In genomic region chr19:47258434-47258833, GRCh38 we compare ENCODE assay signal across 10 cellular contexts. TPM values are rescaled to one million over a fixed set of nuclear protein-coding genes. Genes with fewer than 3 reads are reported as not detected.
DNase-seq lines count a peak whose midpoint lies in the region; ATAC-seq and TF ChIP-seq lines count a peak whose summit lies in the region.
"Had no signal": no experiment of that assay in that cellular context is flagged by ENCODE, and none has a peak within 500 bp of the region (broad histone marks: within the 10 kb centered on the region; RNA-seq: fewer than 3 reads in every experiment).

No MANE protein-coding gene starts in this region.

- peaks cover 42% of the 10 kb centered on the region for H3K4me1 Mint-ChIP-seq in brain

- peak overlapping the region; percentile 91 to 93 (median 92) for H3K4me3 Mint-ChIP-seq in brain

- H3K4me1 ChIP-seq in right atrium auricular region (peaks cover 0 to 26% of the 10 kb centered on the region in 2 donors), mucosa of rectum (ENCODE audit: control insufficient read depth in 2 of 2, insufficient read depth in 2 of 2, low read length in 2 of 2) (peaks cover 17 to 19% of the 10 kb centered on the region in 2 donors), uterus (peaks cover 9 to 16% of the 10 kb centered on the region in 2 donors)

- CTCF ChIA-PET in HEK293T (lab: Yijun Ruan, JAX) = no interaction called here

- H3K36me3 Mint-ChIP-seq in brain = peaks cover 56% of the 10 kb centered on the region

- TF ChIP-seq CTCF in right atrium auricular region (IDR thresholded peaks at IDR 0.05) (no peak), brain (conservative IDR thresholded peaks at IDR 0.05) (no peak), uterus (IDR thresholded peaks at IDR 0.05) (no peak)

- H3K27me3 Mint-ChIP-seq in brain = no peaks in the 10 kb centered on the region

- no peak for TF ChIP-seq POLR2A in uterus (IDR thresholded peaks at IDR 0.05)

- intact Hi-C loops in Right ventricle myocardium inferior (cut with DNase I) = no loop called here
- intact Hi-C loops in uterus (cut with DNase I; ENCODE audit: low total_unique reads) = no loop called here

- POLR2A ChIA-PET in HEK293T (lab: Yijun Ruan, JAX) = no interaction called here

- H3K36me3 ChIP-seq in right atrium auricular region (peaks cover 49% of the 10 kb centered on the region), mucosa of rectum (ENCODE audit: control insufficient read depth in 2 of 2, insufficient read depth in 2 of 2, low read length in 2 of 2) (peaks cover 33 to 34% of the 10 kb centered on the region in 2 donors), uterus (no peaks in the 10 kb centered on the region)

- H3K4me3 ChIP-seq in right atrium auricular region (peak overlapping the region in 1 of 2 donors; percentile 64), mucosa of rectum (ENCODE audit: low read length in 2 of 2) (peak overlapping the region in 1 of 2 donors; percentile 59), uterus (no peak overlapping the region)

- no peak for DNase-seq in right atrium auricular region (ENCODE audit: low spot score)
- DNase-seq in Right ventricle myocardium inferior (ENCODE audit: missing footprints) = no peak
- no peak for DNase-seq in uterus
- DNase-seq in stimulated activated CD4-positive, alpha-beta T cell treated with anti-CD3 and anti-CD28 coated beads, Interleukin-4, amount 100 ng/mL, for 4 hours = no peak
- DNase-seq in HEK293T (ENCODE audit: extremely low spot score) = no peak
- no peak for DNase-seq in iPS-NIHi11 (ENCODE audit: low spot score)
- DNase-seq: NCI-H1417 had no signal

- H3K9ac ChIP-seq in mucosa of rectum (ENCODE audit: low read depth in 1 of 2, low read length in 2 of 2) = peak overlapping the region; percentile 18 to 70

- no peak for ATAC-seq in Right ventricle myocardium inferior

- peaks cover 0 to 2% (median 0%) of the 10 kb centered on the region in 5 experiments for H3K9me3 Mint-ChIP-seq in brain

- H3K9me3 ChIP-seq in right atrium auricular region (no peaks in the 10 kb centered on the region), mucosa of rectum (ENCODE audit: control insufficient read depth in 2 of 2, low read length in 2 of 2) (no peaks in the 10 kb centered on the region), uterus (no peaks in the 10 kb centered on the region)

- no peaks in the 10 kb centered on the region for H3K27me3 ChIP-seq in right atrium auricular region
- H3K27me3 ChIP-seq in mucosa of rectum (ENCODE audit: control insufficient read depth in 2 of 2, insufficient read depth in 2 of 2, low read length in 2 of 2) = no peaks in the 10 kb centered on the region
- H3K27me3 ChIP-seq in uterus = no peaks in the 10 kb centered on the region

- H3K27ac ChIP-seq in right atrium auricular region (peak overlapping the region; percentile 91 to 94), mucosa of rectum (ENCODE audit: low read depth in 2 of 2, low read length in 2 of 2) (no peak overlapping the region), uterus (peak overlapping the region; percentile 95 to 97)

- H3K27ac Mint-ChIP-seq in brain = peak overlapping the region; percentile 51 to 99 (median 98)

TF ChIP-seq in HEK293T, 16 proteins besides CTCF, POLR2A, EP300 and RAD21:
- TF ChIP-seq BHLHE40 (IDR thresholded peaks at IDR 0.05; ENCODE audit: borderline replicate concordance) (no peak), FOXA1 (IDR thresholded peaks at IDR 0.05) (no peak), CTBP1 (IDR thresholded peaks at IDR 0.05; ENCODE audit: borderline replicate concordance) (no peak), ZNF384 (IDR thresholded peaks at IDR 0.05) (no peak), SP1 (IDR thresholded peaks at IDR 0.05) (no peak), ELF4 (IDR thresholded peaks at IDR 0.05) (no peak), LEF1 (IDR thresholded peaks at IDR 0.05; ENCODE audit: borderline replicate concordance) (no peak), FOXK2 (IDR thresholded peaks at IDR 0.05) (no peak), ARNT (IDR thresholded peaks at IDR 0.05) (no peak), SUZ12 (IDR thresholded peaks at IDR 0.05) (no peak), HDGF (IDR thresholded peaks at IDR 0.05; ENCODE audit: borderline replicate concordance) (no peak), FOXM1 (IDR thresholded peaks at IDR 0.05; ENCODE audit: borderline replicate concordance) (no peak), L3MBTL2 (conservative IDR thresholded peaks at IDR 0.05) (no peak), TARDBP (IDR thresholded peaks at IDR 0.05) (no peak), NFRKB (IDR thresholded peaks at IDR 0.05) (no peak)
- TF ChIP-seq, protein P1, sequence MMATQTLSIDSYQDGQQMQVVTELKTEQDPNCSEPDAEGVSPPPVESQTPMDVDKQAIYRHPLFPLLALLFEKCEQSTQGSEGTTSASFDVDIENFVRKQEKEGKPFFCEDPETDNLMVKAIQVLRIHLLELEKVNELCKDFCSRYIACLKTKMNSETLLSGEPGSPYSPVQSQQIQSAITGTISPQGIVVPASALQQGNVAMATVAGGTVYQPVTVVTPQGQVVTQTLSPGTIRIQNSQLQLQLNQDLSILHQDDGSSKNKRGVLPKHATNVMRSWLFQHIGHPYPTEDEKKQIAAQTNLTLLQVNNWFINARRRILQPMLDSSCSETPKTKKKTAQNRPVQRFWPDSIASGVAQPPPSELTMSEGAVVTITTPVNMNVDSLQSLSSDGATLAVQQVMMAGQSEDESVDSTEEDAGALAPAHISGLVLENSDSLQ (IDR thresholded peaks at IDR 0.05) = no peak

RNA-seq across cellular contexts. Expression of gene CCDC9, which starts 2.1 kb away (rescaled TPM):
- total RNA-seq in right atrium auricular region = 10 to 100 TPM in 1 of 2 donors, 1 to 10 TPM in 1; 9.2 to 11.9 TPM
- 21.2 TPM for total RNA-seq in Right ventricle myocardium inferior
- polyA plus RNA-seq in brain (ENCODE audit: insufficient read depth, low read depth, low replicate concordance) = 19.3 TPM
- total RNA-seq in uterus = 10 to 100 TPM in 2 of 4 donors, 1 to 10 TPM in 2; 2.6 to 45.4 (median 8.1) TPM

RNA-seq across cellular contexts. Expression of gene INAFM1, which starts 16.3 kb away (rescaled TPM):
- 1 to 10 TPM; 1.9 to 7.0 TPM for total RNA-seq in right atrium auricular region
- 11.2 TPM for total RNA-seq in Right ventricle myocardium inferior
- polyA plus RNA-seq in brain (ENCODE audit: insufficient read depth, low read depth, low replicate concordance) = 14.4 TPM
- 10 to 100 TPM in 2 of 4 donors, 1 to 10 TPM in 2; 2.8 to 39.5 (median 13.5) TPM for total RNA-seq in uterus

RNA-seq across cellular contexts. Expression of gene BBC3, which starts 27.4 kb away (rescaled TPM):
- 1 to 10 TPM; 2.5 to 2.9 TPM for total RNA-seq in right atrium auricular region
- total RNA-seq in Right ventricle myocardium inferior = 5.0 TPM
- 12.1 TPM for polyA plus RNA-seq in brain (ENCODE audit: insufficient read depth, low read depth, low replicate concordance)
- 10 to 100 TPM in 1 of 4 donors, 1 to 10 TPM in 3; 3.2 to 11.1 (median 4.8) TPM for total RNA-seq in uterus

RNA-seq across cellular contexts. Expression of gene C5AR1, which starts 51.2 kb away (rescaled TPM):
- total RNA-seq in right atrium auricular region (10 to 100 TPM in 1 of 2 donors, 1 to 10 TPM in 1; 4.6 to 14.3 TPM), Right ventricle myocardium inferior (5.0 TPM), uterus (1 to 10 TPM in 3 of 4 donors, under 1 TPM in 1; 0.51 to 8.0 (median 2.9) TPM)
- polyA plus RNA-seq in brain (ENCODE audit: insufficient read depth, low read depth, low replicate concordance) = 3.2 TPM
- total RNA-seq: glomerular endothelial cell had no signal

Comparison
In these comparisons a context has a peak if more than half of its experiments do, and no peak if none do; other contexts are left out.
1. H3K27ac ChIP-seq: peak in right atrium auricular region (2 of 2) and uterus (2 of 2); none in mucosa of rectum (0 of 2).